ENCODE assay signal across 34 cellular contexts in genomic region chr21:41689289-41689583, GRCh38.
"Had no signal": no experiment of that assay in that cellular context is flagged by ENCODE, and none has a peak within 500 bp of the region (broad histone marks: within the 10 kb centered on the region; RNA-seq: fewer than 3 reads in every experiment).

No MANE protein-coding gene starts in this region.

- H3K4me1 Mint-ChIP-seq: activated B cell treated with CpG ODN at 0.5 μM for 24 hours; activated CD4-positive, alpha-beta T cell treated with anti-CD3 and anti-CD28 coated beads, Interleukin-2, amount 10 ng/mL, durations not matched to agents 24 days and 14 days; activated naive CD8-positive, alpha-beta T cell treated with anti-CD3 and anti-CD28 coated beads for 36 hours; activated T-helper 17 cell treated with anti-CD3 and anti-CD28 coated beads, Interleukin-2, amount 50 U/mL, for 72 hours had no signal

- H3K9me3 ChIP-seq: adrenal gland, body of pancreas, breast epithelium had no signal

- ATAC-seq: activated CD8-positive, alpha-beta T cell treated with anti-CD3 and anti-CD28 coated beads for 36 hours; activated naive CD4-positive, alpha-beta T cell treated with anti-CD3 and anti-CD28 coated beads, Interleukin-2, amount 50 U/mL, for 72 hours; activated T-cell treated with anti-CD3 and anti-CD28 coated beads, Interleukin-2, amount 50 U/mL, for 4 hours; activated T-cell treated with anti-CD3 and anti-CD28 coated beads, Interleukin-2, amount 50 U/mL, for 72 hours; activated T-helper 17 cell treated with anti-CD3 and anti-CD28 coated beads, Interleukin-2, amount 50 U/mL, for 72 hours; body of pancreas had no signal

- H3K27me3 Mint-ChIP-seq: activated CD4-positive, alpha-beta T cell treated with anti-CD3 and anti-CD28 coated beads, Interleukin-2, amount 10 ng/mL, durations not matched to agents 24 days and 14 days had no signal

- DNase-seq: activated B cell treated with CpG ODN at 0.5 μM for 24 hours; activated CD4-positive, alpha-beta memory T cell treated with anti-CD3 and anti-CD28 coated beads for 36 hours; activated CD4-positive, alpha-beta T cell treated with anti-CD3 and anti-CD28 coated beads for 4 hours; activated CD4-positive, alpha-beta T cell treated with anti-CD3 and anti-CD28 coated beads, Interleukin-2, amount 10 ng/mL, durations not matched to agents 24 days and 14 days; activated CD4-positive, alpha-beta T cell treated with anti-CD3 and anti-CD28 coated beads, Interleukin-2, amount 50 U/mL, for 1 hour; activated CD4-positive, alpha-beta T cell treated with anti-CD3 and anti-CD28 coated beads, Interleukin-2, amount 50 U/mL, for 4 hours; activated CD4-positive, CD25-positive, alpha-beta regulatory T cell treated with anti-CD3 and anti-CD28 coated beads, Interleukin-2, amount 50 U/mL, for 72 hours; activated CD8-positive, alpha-beta memory T cell treated with anti-CD3 and anti-CD28 coated beads, Interleukin-2, amount 50 U/mL, for 4 hours; activated CD8-positive, alpha-beta T cell treated with anti-CD3 and anti-CD28 coated beads for 36 hours; activated effector memory CD4-positive, alpha-beta T cell treated with anti-CD3 and anti-CD28 coated beads, Interleukin-2, amount 50 U/mL, for 16 hours; activated gamma-delta T cell treated with Interleukin-2 at 50 U/mL for 16 hours; activated naive CD4-positive, alpha-beta T cell; activated naive CD4-positive, alpha-beta T cell treated with anti-CD3 and anti-CD28 coated beads for 36 hours; activated naive CD4-positive, alpha-beta T cell treated with anti-CD3 and anti-CD28 coated beads, Interleukin-2, amount 50 U/mL, for 16 hours; activated naive CD8-positive, alpha-beta T cell treated with anti-CD3 and anti-CD28 coated beads for 36 hours; activated T-cell treated with anti-CD3 and anti-CD28 coated beads for 4 hours; activated T-cell treated with anti-CD3 and anti-CD28 coated beads, Interleukin-2, amount 50 U/mL, for 1 hour; activated T-cell treated with anti-CD3 and anti-CD28 coated beads, Interleukin-2, amount 50 U/mL, for 4 hours; activated T-cell treated with anti-CD3 and anti-CD28 coated beads, Interleukin-2, amount 50 U/mL, for 72 hours; adrenal gland; amniotic stem cell; body of pancreas; brain microvascular endothelial cell; SW 1271; T-helper 1 cell; T-helper 2 cell; T-helper 9 cell had no signal

- H3K9me3 Mint-ChIP-seq: activated CD8-positive, alpha-beta T cell treated with anti-CD3 and anti-CD28 coated beads for 36 hours; activated naive CD4-positive, alpha-beta T cell treated with anti-CD3 and anti-CD28 coated beads for 36 hours; activated naive CD4-positive, alpha-beta T cell treated with anti-CD3 and anti-CD28 coated beads, Interleukin-2, amount 50 U/mL, for 72 hours; activated naive CD8-positive, alpha-beta T cell treated with anti-CD3 and anti-CD28 coated beads for 36 hours; activated T-cell treated with anti-CD3 and anti-CD28 coated beads, Interleukin-2, amount 50 U/mL, for 4 hours; activated T-helper 1 cell treated with anti-CD3 and anti-CD28 coated beads, Interleukin-12 subunit alpha, Interleukin-12 subunit beta, Interleukin-2, Interleukin-4 antibody, amounts not matched to agents 30 ng/mL and 10 ng/mL and 1 ng/mL, durations not matched to agents 14 hours and 24 hours and 36 hours; activated T-helper 17 cell treated with anti-CD3 and anti-CD28 coated beads, Interleukin-2, amount 50 U/mL, for 72 hours; T-helper 1 cell treated with Interleukin-12 subunit alpha and Interleukin-12 subunit beta and Interleukin-4 antibody, amounts not matched to agents 30 μg/mL and 1 μg/mL, for 36 hours; T-helper 2 cell treated with Interferon-gamma antibody and Interleukin-4, amounts not matched to agents 5 μg/mL and 100 μg/mL, for 36 hours had no signal

- H3K4me3 Mint-ChIP-seq: activated B cell treated with CpG ODN at 0.5 μM for 24 hours; activated CD4-positive, alpha-beta memory T cell treated with anti-CD3 and anti-CD28 coated beads for 36 hours; activated CD4-positive, alpha-beta T cell treated with anti-CD3 and anti-CD28 coated beads, Interleukin-2, amount 10 ng/mL, durations not matched to agents 24 days and 14 days; activated CD8-positive, alpha-beta T cell treated with anti-CD3 and anti-CD28 coated beads for 36 hours; activated naive CD4-positive, alpha-beta T cell treated with anti-CD3 and anti-CD28 coated beads for 36 hours; activated naive CD8-positive, alpha-beta T cell treated with anti-CD3 and anti-CD28 coated beads for 36 hours; activated T-cell treated with anti-CD3 and anti-CD28 coated beads, Interleukin-2, amount 50 U/mL, for 4 hours; activated T-cell treated with anti-CD3 and anti-CD28 coated beads, Interleukin-2, amount 50 U/mL, for 72 hours; activated T-helper 1 cell treated with anti-CD3 and anti-CD28 coated beads, Interleukin-12 subunit alpha, Interleukin-12 subunit beta, Interleukin-2, Interleukin-4 antibody, amounts not matched to agents 30 ng/mL and 10 ng/mL and 1 ng/mL, durations not matched to agents 14 hours and 24 hours and 36 hours; activated T-helper 17 cell treated with anti-CD3 and anti-CD28 coated beads, Interleukin-2, amount 50 U/mL, for 72 hours; T-helper 1 cell treated with Interleukin-12 subunit alpha and Interleukin-12 subunit beta and Interleukin-4 antibody, amounts not matched to agents 30 μg/mL and 1 μg/mL, for 36 hours; T-helper 2 cell treated with Interferon-gamma antibody and Interleukin-4, amounts not matched to agents 5 μg/mL and 100 μg/mL, for 36 hours had no signal

- H3K36me3 ChIP-seq: adrenal gland, brain microvascular endothelial cell, breast epithelium had no signal

- H3K4me1 ChIP-seq: adrenal gland had no signal

- H3K4me3 ChIP-seq: adrenal gland, body of pancreas, breast epithelium had no signal

- H3K27me3 ChIP-seq: adrenal gland, body of pancreas, brain microvascular endothelial cell, breast epithelium had no signal

- H3K36me3 Mint-ChIP-seq: activated CD4-positive, alpha-beta memory T cell treated with anti-CD3 and anti-CD28 coated beads for 36 hours; activated naive CD4-positive, alpha-beta T cell treated with anti-CD3 and anti-CD28 coated beads, Interleukin-2, amount 50 U/mL, for 72 hours; activated naive CD8-positive, alpha-beta T cell treated with anti-CD3 and anti-CD28 coated beads for 36 hours had no signal

- H3K27ac Mint-ChIP-seq: activated B cell treated with CpG ODN at 0.5 μM for 24 hours; activated CD4-positive, alpha-beta memory T cell treated with anti-CD3 and anti-CD28 coated beads for 36 hours; activated CD4-positive, alpha-beta T cell treated with anti-CD3 and anti-CD28 coated beads, Interleukin-2, amount 10 ng/mL, durations not matched to agents 24 days and 14 days; activated CD8-positive, alpha-beta T cell treated with anti-CD3 and anti-CD28 coated beads for 36 hours; activated naive CD4-positive, alpha-beta T cell treated with anti-CD3 and anti-CD28 coated beads for 36 hours; activated naive CD4-positive, alpha-beta T cell treated with anti-CD3 and anti-CD28 coated beads, Interleukin-2, amount 50 U/mL, for 72 hours; activated naive CD8-positive, alpha-beta T cell treated with anti-CD3 and anti-CD28 coated beads for 36 hours; activated T-cell treated with anti-CD3 and anti-CD28 coated beads, Interleukin-2, amount 50 U/mL, for 72 hours; activated T-helper 1 cell treated with anti-CD3 and anti-CD28 coated beads, Interleukin-12 subunit alpha, Interleukin-12 subunit beta, Interleukin-2, Interleukin-4 antibody, amounts not matched to agents 30 ng/mL and 10 ng/mL and 1 ng/mL, durations not matched to agents 14 hours and 24 hours and 36 hours; activated T-helper 17 cell treated with anti-CD3 and anti-CD28 coated beads, Interleukin-2, amount 50 U/mL, for 72 hours; T-helper 1 cell treated with Interleukin-12 subunit alpha and Interleukin-12 subunit beta and Interleukin-4 antibody, amounts not matched to agents 30 μg/mL and 1 μg/mL, for 36 hours; T-helper 2 cell treated with Interferon-gamma antibody and Interleukin-4, amounts not matched to agents 5 μg/mL and 100 μg/mL, for 36 hours had no signal

- H3K27ac ChIP-seq: adrenal gland, body of pancreas, brain microvascular endothelial cell, breast epithelium, VCaP had no signal
